In the genomic region with DNA sequence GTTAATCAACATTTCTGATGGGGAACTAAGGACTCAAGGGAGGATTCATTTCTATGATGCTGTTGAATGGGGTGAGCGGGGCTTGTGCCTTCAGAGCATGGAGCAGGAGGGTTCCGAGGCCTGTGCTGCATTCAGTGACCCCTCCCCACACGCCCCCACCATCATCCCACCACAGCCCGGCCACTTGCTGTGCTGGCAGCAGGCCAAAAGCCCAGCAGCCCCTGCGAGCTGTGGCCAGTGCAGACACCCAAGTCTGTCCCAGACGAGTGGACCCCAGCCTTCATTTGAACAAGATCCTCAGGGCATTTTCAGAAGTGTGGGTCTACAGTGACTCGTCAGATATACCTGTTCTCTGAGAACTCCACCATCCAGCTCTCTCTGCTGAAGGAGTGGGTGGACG, we compare ENCODE assay signal across 32 cellular contexts.
"Had no signal": no experiment of that assay in that cellular context is flagged by ENCODE, and none has a peak within 500 bp of the region (broad histone marks: within the 10 kb centered on the region; RNA-seq: fewer than 3 reads in every experiment).

No MANE protein-coding gene starts in this region.

- H3K27ac ChIP-seq: KMS-11 had no signal

- H3K27me3 ChIP-seq: MG63 had no signal

- DNase-seq: Karpas-422, Kasumi-1, KG1, MG63, MM.1S, MV-4-11, NCI-H1048, NCI-H1092, NCI-H1092 treated with DMSO at 0.1 percent for 48 hours, NCI-H1105, NCI-H1105 treated with DMSO at 0.1 percent for 48 hours, NCI-H1417, NCI-H1417 treated with DMSO at 0.1 percent for 48 hours, NCI-H1436, NCI-H1436 treated with DMSO at 0.1 percent for 48 hours, NCI-H146, NCI-H1694, NCI-H1694 treated with DMSO at 0.1 percent for 48 hours, NCI-H187, NCI-H187 treated with DMSO at 0.1 percent for 48 hours, NCI-H1930, NCI-H2081, NCI-H2081 treated with DMSO at 0.1 percent for 48 hours, NCI-H2107, NCI-H2171 treated with DMSO at 0.1 percent for 48 hours, NCI-H2227 treated with DMSO at 0.1 percent for 48 hours, NCI-H226, NCI-H345, NCI-H446 treated with DMSO at 0.1 percent for 48 hours, NCI-H510A, NCI-H510A treated with DMSO at 0.1 percent for 48 hours had no signal

- H3K4me2 ChIP-seq: KMS-11 had no signal

- H3K36me3 ChIP-seq: MG63 had no signal

- H3K4me3 ChIP-seq: MG63 had no signal

- H3K9ac ChIP-seq: KMS-11 had no signal

- H3K9me3 ChIP-seq: MG63 had no signal
